In the genomic region with DNA sequence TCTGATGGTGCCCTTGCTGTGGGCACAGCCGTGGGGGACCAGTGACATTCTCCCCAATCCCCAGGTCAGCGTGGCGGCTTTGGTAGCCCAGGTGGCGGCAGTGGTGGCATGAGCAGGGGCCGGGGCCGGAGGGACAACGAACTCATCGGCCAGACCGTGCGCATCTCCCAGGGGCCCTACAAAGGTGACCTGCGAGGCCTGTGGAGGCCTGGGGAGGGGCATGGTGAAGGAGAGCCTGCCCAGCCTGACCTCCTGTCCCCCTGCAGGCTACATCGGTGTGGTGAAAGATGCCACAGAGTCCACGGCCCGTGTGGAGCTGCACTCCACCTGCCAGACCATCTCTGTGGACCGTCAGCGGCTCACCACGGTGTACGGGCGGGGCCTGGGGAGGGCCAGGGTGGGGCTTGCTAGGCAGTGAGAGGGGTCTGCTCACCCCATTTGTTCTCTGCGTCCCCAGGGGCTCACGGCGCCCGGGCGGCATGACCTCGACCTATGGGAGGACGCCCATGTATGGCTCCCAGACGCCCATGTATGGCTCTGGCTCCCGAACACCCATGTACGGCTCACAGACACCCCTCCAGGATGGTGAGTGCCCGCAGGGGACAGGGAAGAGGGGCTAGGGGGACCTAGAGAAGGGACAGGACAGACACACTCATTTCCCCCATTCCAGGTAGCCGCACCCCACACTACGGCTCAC, we compare ENCODE assay signal across 24 cellular contexts. TPM values are rescaled to one million over a fixed set of nuclear protein-coding genes. Genes with fewer than 3 reads are reported as not detected.
"Had no signal": no experiment of that assay in that cellular context is flagged by ENCODE, and none has a peak within 500 bp of the region (broad histone marks: within the 10 kb centered on the region; RNA-seq: fewer than 3 reads in every experiment).

No MANE protein-coding gene starts in this region.

- H3K9me3 ChIP-seq: adrenal gland, left lung, testis, upper lobe of right lung had no signal

- FAIRE-seq: bronchial epithelial cell, endometrium, frontal cortex, keratinocyte had no signal

- ATAC-seq: upper lobe of right lung had no signal

- H3K4me3 ChIP-seq: adrenal gland, left lung, skin epidermis, testis, upper lobe of right lung had no signal

- H3K4me1 ChIP-seq: adrenal gland, left lung, testis, upper lobe of right lung had no signal

- H3K27ac ChIP-seq: adrenal gland, left lung, skin epidermis, testis, upper lobe of right lung, WERI-Rb-1 had no signal

- DNase-seq: activated CD4-positive, alpha-beta T cell treated with anti-CD3 and anti-CD28 coated beads for 1 hour; activated gamma-delta T cell treated with Interleukin-2 at 50 U/mL for 16 hours; adrenal gland; cerebellar nuclear complex; cortex of kidney; erythroblast; head of caudate nucleus; mammary epithelial cell; midbrain; SW 1271; testis; upper lobe of right lung; WERI-Rb-1 had no signal

- H3K4me3 Mint-ChIP-seq: activated T-helper 1 cell treated with anti-CD3 and anti-CD28 coated beads, Interleukin-12 subunit alpha, Interleukin-12 subunit beta, Interleukin-2, Interleukin-4 antibody, amounts not matched to agents 30 ng/mL and 10 ng/mL and 1 ng/mL, durations not matched to agents 14 hours and 24 hours and 36 hours had no signal

- H3K27ac Mint-ChIP-seq: activated T-helper 1 cell treated with anti-CD3 and anti-CD28 coated beads, Interleukin-12 subunit alpha, Interleukin-12 subunit beta, Interleukin-2, Interleukin-4 antibody, amounts not matched to agents 30 ng/mL and 10 ng/mL and 1 ng/mL, durations not matched to agents 14 hours and 24 hours and 36 hours; progenitor cell of endocrine pancreas had no signal

- H3K27me3 ChIP-seq: adrenal gland, left lung, testis, upper lobe of right lung had no signal

- H3K9me3 Mint-ChIP-seq: activated T-helper 1 cell treated with anti-CD3 and anti-CD28 coated beads, Interleukin-12 subunit alpha, Interleukin-12 subunit beta, Interleukin-2, Interleukin-4 antibody, amounts not matched to agents 30 ng/mL and 10 ng/mL and 1 ng/mL, durations not matched to agents 14 hours and 24 hours and 36 hours had no signal

RNA-seq across cellular contexts. Expression of a gene that starts 25.9 kb away (rescaled TPM):
- total RNA-seq: adrenal gland, upper lobe of right lung had no signal

RNA-seq across cellular contexts. Expression of a gene that starts 42.0 kb away (rescaled TPM):
- total RNA-seq: activated CD8-positive, alpha-beta memory T cell treated with anti-CD3 and anti-CD28 coated beads for 36 hours; activated T-helper 1 cell treated with anti-CD3 and anti-CD28 coated beads, Interleukin-12 subunit alpha, Interleukin-12 subunit beta, Interleukin-2, Interleukin-4 antibody, amounts not matched to agents 30 ng/mL and 10 ng/mL and 1 ng/mL, durations not matched to agents 14 hours and 24 hours and 36 hours; adrenal gland; bronchial epithelial cell; left lung; mammary epithelial cell; omental fat pad; T-helper 2 cell treated with Interferon-gamma antibody and Interleukin-4, amounts not matched to agents 100 ng/mL and 5 ng/mL, for 36 hours; upper lobe of right lung had no signal
- polyA plus RNA-seq: adrenal gland, keratinocyte, mammary epithelial cell had no signal
